In the genomic region with DNA sequence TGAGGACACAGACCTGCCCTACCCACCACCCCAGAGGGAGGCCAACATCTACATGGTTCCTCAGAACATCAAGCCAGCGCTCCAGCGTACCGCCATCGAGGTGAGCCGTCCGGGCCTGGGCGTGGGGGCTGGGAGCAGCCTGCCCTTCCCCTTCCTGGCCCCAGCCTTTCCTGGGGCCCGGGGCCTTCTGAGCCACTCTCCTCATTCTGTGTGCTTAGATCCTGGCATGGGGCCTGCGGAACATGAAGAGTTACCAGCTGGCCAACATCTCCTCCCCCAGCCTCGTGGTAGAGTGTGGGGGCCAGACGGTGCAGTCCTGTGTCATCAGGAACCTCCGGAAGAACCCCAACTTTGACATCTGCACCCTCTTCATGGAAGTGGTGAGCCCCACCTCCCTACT, we compare ENCODE assay signal across 18 cellular contexts.
DNase-seq lines count a peak whose midpoint lies in the region; ATAC-seq and TF ChIP-seq lines count a peak whose summit lies in the region.
"Had no signal": no experiment of that assay in that cellular context is flagged by ENCODE, and none has a peak within 500 bp of the region (broad histone marks: within the 10 kb centered on the region; RNA-seq: fewer than 3 reads in every experiment).

No MANE protein-coding gene starts in this region.

- no peak for TF ChIP-seq POLR2A in Peyer's patch (IDR thresholded peaks at IDR 0.05)

- DNase-seq in Peyer's patch, result peak in 2 of 3 donors; percentile 14 to 40
- peak in 24 of 42 donors; percentile 0 to 33 (median 9) for DNase-seq in head of caudate nucleus
- DNase-seq in posterior vena cava (ENCODE audit: low spot score), result peak; percentile 58
- DNase-seq in NCI-H2081 (lab: John Stamatoyannopoulos, UW), result no peak
- DNase-seq: activated CD4-positive, alpha-beta T cell treated with anti-CD3 and anti-CD28 coated beads, Interleukin-2, amount 10 ng/mL, durations not matched to agents 24 days and 14 days; hypothalamus; islet precursor cell; NCI-H1930; SW 1271; thyroid gland had no signal

- intact Hi-C loops in head of caudate nucleus (cut with DNase I) (loop anchor here (10.0 kb wide), 1 partner anchor 544 kb away; no protein-coding TSS in a partner anchor), posterior vena cava (cut with DNase I) (loop anchor here in 1 of 2 donors (5.0 kb wide), 1 partner anchor 186 kb away; no protein-coding TSS in a partner anchor)

- H3K9me3 ChIP-seq in BLaER1, result no peaks in the 10 kb centered on the region
- no peaks in the 10 kb centered on the region for H3K9me3 ChIP-seq in Peyer's patch
- H3K9me3 ChIP-seq: neutrophil, right lobe of liver, thyroid gland had no signal

- H3K4me1 ChIP-seq in BLaER1 (peaks cover 33% of the 10 kb centered on the region), Peyer's patch (peaks cover 0 to 8% (median 0%) of the 10 kb centered on the region in 4 donors)

- H3K27me3 ChIP-seq in BLaER1 (no peaks in the 10 kb centered on the region), Peyer's patch (no peaks in the 10 kb centered on the region)
- H3K27me3 ChIP-seq: neutrophil, right lobe of liver, thyroid gland had no signal

- H3K4me2 ChIP-seq in BLaER1, result no peak overlapping the region
- H3K4me2 ChIP-seq: GM23338 had no signal

- no peak for TF ChIP-seq CTCF in Peyer's patch (IDR thresholded peaks at IDR 0.05)

- no peak overlapping the region for H3K9ac ChIP-seq in BLaER1

- ATAC-seq in GM18868 (IDR thresholded peaks at IDR 0.05; ENCODE audit: unreplicated experiment), result no peak
- no peak for ATAC-seq in GM18867 (IDR thresholded peaks at IDR 0.05; ENCODE audit: unreplicated experiment)
- ATAC-seq: activated naive CD4-positive, alpha-beta T cell treated with anti-CD3 and anti-CD28 coated beads, Interleukin-2, amount 50 U/mL, for 72 hours; GM23338; right lobe of liver; stimulated activated effector memory CD8-positive, alpha-beta T cell treated with anti-CD3 and anti-CD28 coated beads, Interleukin-12 subunit alpha, Interleukin-12 subunit beta, amount 100 ng/mL, for 72 hours had no signal

- no peaks in the 10 kb centered on the region for H3K36me3 ChIP-seq in BLaER1
- H3K36me3 ChIP-seq in Peyer's patch, result no peaks in the 10 kb centered on the region
- H3K36me3 ChIP-seq: thyroid gland had no signal

- H3K27ac ChIP-seq in BLaER1 (peak overlapping the region; percentile 10; the same call in 1 of the 2 replicates), Peyer's patch (no peak overlapping the region)
- H3K27ac ChIP-seq: neutrophil, right lobe of liver, thyroid gland had no signal

- no peak overlapping the region for H3K4me3 ChIP-seq in BLaER1
- no peak overlapping the region for H3K4me3 ChIP-seq in Peyer's patch
- H3K4me3 ChIP-seq: GM23338, right lobe of liver, thyroid gland had no signal

- no peaks in the 10 kb centered on the region for H4K20me1 ChIP-seq in BLaER1

Comparison
In these comparisons a context has a peak if more than half of its experiments do, and no peak if none do; other contexts are left out.
1. DNase-seq: peak in Peyer's patch (2 of 3), head of caudate nucleus (24 of 42) and posterior vena cava (single experiment); none in NCI-H2081 (0 of 2).